1 cellular context compared by ENCODE assay signal in genomic region chr5:135398855-135399837, GRCh38.
A peak's percentile ranks its signal among the peaks of the same experiment; 100 is the strongest.
TF ChIP-seq lines count a peak whose summit lies in the region.

Gene MACROH2A1 (minus strand): TSS chr5:135399231. CDS start chr5:135389093, 10,138 bp downstream.

TF ChIP-seq in K562, 482 proteins besides CTCF, POLR2A, EP300 and RAD21 (continued from another document and continues in another):
- 0 out of 2 replicates have a peak, but pooled peaks have one; percentile 22 for TF ChIP-seq GABPB1 (CRISPR knock-in tag; IDR thresholded peaks at IDR 0.05)
- TF ChIP-seq XRCC4 (IDR thresholded peaks at IDR 0.05; ENCODE audit: extremely low read depth, insufficient read depth, insufficient read length) = no peak
- no peak for TF ChIP-seq SRF (CRISPR knock-in tag; IDR thresholded peaks at IDR 0.05)
- TF ChIP-seq ZNF778 (CRISPR knock-in tag; IDR thresholded peaks at IDR 0.05) = no peak
- no peak for TF ChIP-seq HNRNPK (IDR thresholded peaks at IDR 0.05; ENCODE audit: low read depth, low read length, poor library complexity, severe bottlenecking)
- TF ChIP-seq DEAF1 (CRISPR knock-in tag; IDR thresholded peaks at IDR 0.05) = no peak
- TF ChIP-seq MCM2 (IDR thresholded peaks at IDR 0.05; ENCODE audit: low read depth) = no peak
- no peak for TF ChIP-seq ZNF785 (CRISPR knock-in tag; IDR thresholded peaks at IDR 0.05)
- TF ChIP-seq SP1 (CRISPR knock-in tag; IDR thresholded peaks at IDR 0.05) = no peak
- TF ChIP-seq ZNF586 (CRISPR knock-in tag; conservative IDR thresholded peaks at IDR 0.05) = no peak
- no peak for TF ChIP-seq ZNF79 (CRISPR knock-in tag; IDR thresholded peaks at IDR 0.05; ENCODE audit: low read depth)
- no peak for TF ChIP-seq ZBTB26 (CRISPR knock-in tag; IDR thresholded peaks at IDR 0.05)
- 0 out of 2 replicates have a peak, but pooled peaks have one; percentile 18 for TF ChIP-seq JUN (IDR thresholded peaks at IDR 0.05; ENCODE audit: borderline replicate concordance, low read depth, low read length)
- TF ChIP-seq JUN (CRISPR knock-in tag; IDR thresholded peaks at IDR 0.05; ENCODE audit: borderline replicate concordance) = no peak
- peak in 1 of 2 experiments; percentile 32; a peak in 1 of 4 replicates for TF ChIP-seq CSDE1 (IDR thresholded peaks at IDR 0.05)
- no peak for TF ChIP-seq PTBP1 (IDR thresholded peaks at IDR 0.05; ENCODE audit: low read depth, low read length)
- TF ChIP-seq TARDBP (IDR thresholded peaks at IDR 0.05) = peak; percentile 76; the same call in 1 of the 2 replicates
- no peak for TF ChIP-seq KHSRP (IDR thresholded peaks at IDR 0.05)
- TF ChIP-seq DIDO1 (tag; IDR thresholded peaks at IDR 0.05; ENCODE audit: low read depth) = no peak
- TF ChIP-seq MITF (IDR thresholded peaks at IDR 0.05) = no peak
- TF ChIP-seq USF2 (CRISPR knock-in tag; IDR thresholded peaks at IDR 0.05) = no peak
- no peak for TF ChIP-seq MAFF (IDR thresholded peaks at IDR 0.05; ENCODE audit: low read length)
- no peak for TF ChIP-seq LEF1 (IDR thresholded peaks at IDR 0.05)
- peak; percentile 81 for TF ChIP-seq PHF20 (IDR thresholded peaks at IDR 0.05; ENCODE audit: partially characterized antibody)
- no peak for TF ChIP-seq PHB2 (IDR thresholded peaks at IDR 0.05; ENCODE audit: low read depth)
- no peak for TF ChIP-seq ATF1 (CRISPR knock-in tag; IDR thresholded peaks at IDR 0.05)
- TF ChIP-seq ATF1 (tag; IDR thresholded peaks at IDR 0.05) = peak; percentile 86
- no peak for TF ChIP-seq HBP1 (CRISPR knock-in tag; IDR thresholded peaks at IDR 0.05)
- no peak for TF ChIP-seq NBN (IDR thresholded peaks at IDR 0.05; ENCODE audit: low read depth)
- TF ChIP-seq ZNF507 (tag; conservative IDR thresholded peaks at IDR 0.05) = no peak
- peak; percentile 81; the same call in 1 of the 2 replicates for TF ChIP-seq ESRRA (IDR thresholded peaks at IDR 0.05; ENCODE audit: borderline replicate concordance, low read depth)
- TF ChIP-seq KDM4B (IDR thresholded peaks at IDR 0.05; ENCODE audit: borderline replicate concordance in 2 of 2, low read depth in 1 of 2) = no peak
- TF ChIP-seq NCOA4 (IDR thresholded peaks at IDR 0.05; ENCODE audit: partially characterized antibody) = no peak
- TF ChIP-seq NRF1 (conservative IDR thresholded peaks at IDR 0.05 in 1 of 2, IDR thresholded peaks at IDR 0.05 in 1 of 2) = peak in 1 of 2 experiments; percentile 36; a peak in 2 of 4 replicates
- TF ChIP-seq RBM14 (IDR thresholded peaks at IDR 0.05; ENCODE audit: borderline replicate concordance, insufficient read depth, low read depth, low read length) = no peak
- TF ChIP-seq NCOA1 (IDR thresholded peaks at IDR 0.05; ENCODE audit: low read depth) = no peak
- no peak for TF ChIP-seq DACH1 (IDR thresholded peaks at IDR 0.05; ENCODE audit: partially characterized antibody)
- TF ChIP-seq NFXL1 (CRISPR knock-in tag; IDR thresholded peaks at IDR 0.05) = no peak
- TF ChIP-seq POLR2H (tag; IDR thresholded peaks at IDR 0.05; ENCODE audit: low read depth) = peak; percentile 90
- TF ChIP-seq SP2 (IDR thresholded peaks at IDR 0.05; ENCODE audit: extremely low read depth, low read depth, low read length, poor library complexity, severe bottlenecking) = no peak
- no peak for TF ChIP-seq PPARD (CRISPR knock-in tag; IDR thresholded peaks at IDR 0.05)
- no peak; the same call in 1 of the 2 replicates for TF ChIP-seq ZNF232 (CRISPR knock-in tag; IDR thresholded peaks at IDR 0.05)
- TF ChIP-seq BMI1 (IDR thresholded peaks at IDR 0.05; ENCODE audit: low read length) = no peak
- no peak for TF ChIP-seq TCFL5 (CRISPR knock-in tag; conservative IDR thresholded peaks at IDR 0.05)
- TF ChIP-seq NR2F6 (CRISPR knock-in tag; IDR thresholded peaks at IDR 0.05) = no peak
- TF ChIP-seq ZNF324 (CRISPR knock-in tag; IDR thresholded peaks at IDR 0.05) = no peak
- no peak for TF ChIP-seq ZBTB34 (CRISPR knock-in tag; IDR thresholded peaks at IDR 0.05)
- no peak for TF ChIP-seq TCF15 (CRISPR knock-in tag; IDR thresholded peaks at IDR 0.05)
- TF ChIP-seq HLTF (IDR thresholded peaks at IDR 0.05) = no peak
- TF ChIP-seq TEAD2 (tag; IDR thresholded peaks at IDR 0.05) = no peak
- no peak for TF ChIP-seq MIER1 (IDR thresholded peaks at IDR 0.05; ENCODE audit: low read depth)
- TF ChIP-seq ZFP91 (CRISPR knock-in tag; IDR thresholded peaks at IDR 0.05) = no peak
- no peak for TF ChIP-seq MAFG (tag; conservative IDR thresholded peaks at IDR 0.05)
- TF ChIP-seq THRAP3 (IDR thresholded peaks at IDR 0.05; ENCODE audit: borderline replicate concordance) = no peak
- TF ChIP-seq MED1 (CRISPR knock-in tag; IDR thresholded peaks at IDR 0.05; ENCODE audit: borderline replicate concordance) = no peak
- TF ChIP-seq HNRNPL (IDR thresholded peaks at IDR 0.05; ENCODE audit: low read depth, low read length) = peak; percentile 80; the same call in 1 of the 2 replicates
- no peak for TF ChIP-seq ZKSCAN3 (CRISPR knock-in tag; IDR thresholded peaks at IDR 0.05)
- no peak for TF ChIP-seq PHF21A (IDR thresholded peaks at IDR 0.05; ENCODE audit: borderline replicate concordance, low read depth)
- TF ChIP-seq E2F5 (CRISPR knock-in tag; IDR thresholded peaks at IDR 0.05) = no peak
- no peak for TF ChIP-seq ZNF57 (CRISPR knock-in tag; IDR thresholded peaks at IDR 0.05)
- TF ChIP-seq HDAC1 (IDR thresholded peaks at IDR 0.05) = no peak
- no peak for TF ChIP-seq HNRNPH1 (optimal IDR thresholded peaks at IDR 0.05; ENCODE audit: low read depth, low read length)
- no peak for TF ChIP-seq ZNF121 (CRISPR knock-in tag; conservative IDR thresholded peaks at IDR 0.05)
- TF ChIP-seq ZNF280B (CRISPR knock-in tag; IDR thresholded peaks at IDR 0.05) = no peak
- peak; percentile 29; the same call in 1 of the 2 replicates for TF ChIP-seq TFAP4 (CRISPR knock-in tag; IDR thresholded peaks at IDR 0.05; ENCODE audit: borderline replicate concordance)
- TF ChIP-seq ARHGAP35 (IDR thresholded peaks at IDR 0.05; ENCODE audit: partially characterized antibody) = no peak
